1 cellular context compared by ENCODE assay signal in genomic region chr17:35243459-35244204, GRCh38.
A peak's percentile ranks its signal among the peaks of the same experiment; 100 is the strongest.
TF ChIP-seq lines count a peak whose summit lies in the region.

No MANE protein-coding gene starts in this region.

TF ChIP-seq in GM12878, 131 proteins besides CTCF, POLR2A, EP300 and RAD21 (continued from another document):
- no peak for TF ChIP-seq USF1 (IDR thresholded peaks at IDR 0.05; ENCODE audit: borderline replicate concordance, extremely low read length, insufficient read depth, low read depth, low read length)
- TF ChIP-seq IKZF1 (conservative IDR thresholded peaks at IDR 0.05): 0 out of 2 replicates have a peak, but pooled peaks have one; percentile 23
- TF ChIP-seq RELA (IDR thresholded peaks at IDR 0.05; ENCODE audit: borderline replicate concordance, partially characterized antibody): no peak
- TF ChIP-seq TCF3 (IDR thresholded peaks at IDR 0.05; ENCODE audit: borderline replicate concordance, insufficient read depth, low read depth, low read length): no peak
- no peak for TF ChIP-seq SPI1 (IDR thresholded peaks at IDR 0.05; ENCODE audit: borderline replicate concordance, insufficient read depth, low read depth, low read length)
- TF ChIP-seq HDAC2 (IDR thresholded peaks at IDR 0.05): no peak
- peak; percentile 66 to 82; a peak in 3 of 4 replicates for TF ChIP-seq SRF (IDR thresholded peaks at IDR 0.05; ENCODE audit: low read depth in 2 of 2, low read length in 2 of 2)
- no peak for TF ChIP-seq PBX3 (IDR thresholded peaks at IDR 0.05; ENCODE audit: insufficient replicate concordance, low read depth, low read length)
